ENCODE assay signal across 9 cellular contexts in the genomic region with DNA sequence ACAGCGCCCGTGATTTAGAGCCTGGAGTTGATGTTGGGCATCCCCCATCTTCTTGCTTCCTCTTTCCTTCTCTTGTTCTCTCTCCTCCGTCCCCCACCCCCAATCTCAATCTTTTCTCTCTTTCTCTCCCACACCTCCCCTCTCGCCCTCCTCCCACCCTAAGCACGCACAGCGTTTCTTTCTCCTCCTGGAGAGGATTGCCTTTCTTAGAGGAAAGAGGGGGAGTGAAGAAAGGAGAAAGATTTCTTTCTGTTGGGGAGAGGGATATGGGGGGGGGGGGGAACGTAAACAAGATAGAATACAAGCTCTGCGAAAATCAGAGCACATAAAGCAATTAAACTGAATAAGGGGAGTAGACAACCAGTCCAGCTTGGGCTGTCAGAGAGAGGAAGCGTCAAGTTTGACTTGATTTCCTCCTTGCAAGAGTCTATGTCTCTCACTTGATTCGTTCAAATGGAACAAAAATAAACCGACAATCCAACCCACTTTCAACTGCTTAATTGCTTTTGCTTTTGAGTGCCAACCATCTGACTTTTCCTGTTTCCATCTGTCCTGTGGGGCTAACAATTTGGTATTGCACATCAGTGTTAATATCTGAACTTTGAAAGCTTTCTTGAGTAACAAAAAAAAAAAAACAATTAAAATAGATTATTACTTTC. TPM values are rescaled to one million over a fixed set of nuclear protein-coding genes. Genes with fewer than 3 reads are reported as not detected.
A peak's percentile ranks its signal among the peaks of the same experiment; 100 is the strongest.
DNase-seq lines count a peak whose midpoint lies in the region; ATAC-seq and TF ChIP-seq lines count a peak whose summit lies in the region.
"Had no signal": no experiment of that assay in that cellular context is flagged by ENCODE, and none has a peak within 500 bp of the region (broad histone marks: within the 10 kb centered on the region; RNA-seq: fewer than 3 reads in every experiment).

No MANE protein-coding gene starts in this region.

- no peaks in the 10 kb centered on the region for H3K9me3 ChIP-seq in iPS-20b (ENCODE audit: insufficient read depth, low read depth, low read length)

- H3K4me1 ChIP-seq in iPS-20b (ENCODE audit: insufficient read depth, low read length) (peaks cover 24% of the 10 kb centered on the region; the same call in 1 of the 2 replicates), urinary bladder (ENCODE audit: insufficient read depth) (no peaks in the 10 kb centered on the region)

- WGBS in urinary bladder: 22% methylated on average over 11 of the region's 11 CpGs

- H3K27me3 ChIP-seq in iPS-20b (ENCODE audit: insufficient read depth, low read length): no peaks in the 10 kb centered on the region

- H3K4me3 ChIP-seq in WI38 (ENCODE audit: low read depth, low read length) (peak overlapping the region; percentile 86), iPS-20b (ENCODE audit: low read length) (peak overlapping the region; percentile 93), urinary bladder (ENCODE audit: low read depth, low read length) (peak overlapping the region; percentile 41)

- H3K36me3 ChIP-seq in iPS-20b (ENCODE audit: insufficient read depth, low read depth, low read length) (no peaks in the 10 kb centered on the region), urinary bladder (ENCODE audit: insufficient read depth) (no peaks in the 10 kb centered on the region)

- intact Hi-C loops in Right ventricle myocardium superior (cut with DNase I): no loop called here

- peak overlapping the region; percentile 78; the same call in 1 of the 2 replicates for H3K9ac ChIP-seq in iPS-20b (ENCODE audit: low read depth, low read length)

- H3K27ac ChIP-seq in iPS-20b (ENCODE audit: low read length) (no peak overlapping the region), urinary bladder (ENCODE audit: low read depth) (no peak overlapping the region)

- DNase-seq in NCI-H510A treated with DMSO at 0.1 percent for 48 hours (lab: John Stamatoyannopoulos, UW) (peak; percentile 46), NCI-H510A (lab: John Stamatoyannopoulos, UW) (no peak), Right ventricle myocardium superior (no peak), T1000 (lab: John Stamatoyannopoulos, UW) (no peak)
- DNase-seq in NK-92 treated with Interleukin-12 subunit alpha and Interleukin-12 subunit beta, amount 100 ng/mL, for 24 hours (lab: John Stamatoyannopoulos, UW): no peak
- DNase-seq: activated CD4-positive, alpha-beta T cell treated with anti-CD3 and anti-CD28 coated beads for 1 hour had no signal

- no peak for TF ChIP-seq CTCF in WI38 (IDR thresholded peaks at IDR 0.05; ENCODE audit: low read depth, low read length)

- ATAC-seq in Right ventricle myocardium superior (ENCODE audit: poor library complexity): no peak

RNA-seq across cellular contexts. Expression of a gene that starts 0.9 kb away (rescaled TPM):
- total RNA-seq in urinary bladder: 13.8 TPM
- 5.1 TPM for polyA plus RNA-seq in urinary bladder
- total RNA-seq in Right ventricle myocardium superior: 0.38 TPM

Comparison
In these comparisons a context has a peak if more than half of its experiments do, and no peak if none do; other contexts are left out.
1. H3K4me3 ChIP-seq: peak in every context shown above with its lines; median percentile 93 in iPS-20b; 86 in WI38; 41 in urinary bladder.
2. RNA of a gene that starts 0.9 kb away (total RNA-seq): 13.8 TPM in urinary bladder (single experiment); 0.38 TPM in Right ventricle myocardium superior (single experiment); every median in the first group is over 10 times any median in the second.